11 cellular contexts compared by ENCODE assay signal in the genomic region with DNA sequence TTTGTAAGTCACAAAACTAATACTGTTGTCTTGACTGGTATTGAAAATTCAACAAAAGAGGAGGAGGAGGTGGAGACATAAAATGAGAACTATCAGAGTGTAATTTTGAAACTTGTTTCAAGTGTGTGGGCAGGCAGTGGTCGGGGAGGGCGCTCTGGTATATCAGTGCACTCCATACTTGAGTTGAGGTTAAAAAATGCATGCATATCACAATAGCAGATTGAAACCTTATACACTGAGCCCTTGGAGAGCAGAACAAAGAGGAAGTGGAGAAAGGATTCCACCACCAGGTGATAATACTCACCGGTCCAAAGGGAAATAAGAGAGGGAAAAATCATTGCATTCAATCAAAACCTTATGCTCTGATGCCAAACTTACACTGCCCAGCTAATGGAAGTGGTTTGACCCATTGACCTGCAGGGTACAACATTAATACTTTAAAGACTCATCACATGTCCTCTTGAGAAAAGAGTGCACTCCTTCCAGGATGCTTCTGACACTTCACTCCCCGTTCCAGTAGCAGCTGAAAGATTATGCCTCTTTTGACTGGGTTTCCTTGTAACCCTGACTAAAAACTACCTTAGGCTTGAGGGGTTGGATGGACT.
A peak's percentile ranks its signal among the peaks of the same experiment; 100 is the strongest.
DNase-seq lines count a peak whose midpoint lies in the region; ATAC-seq and FAIRE-seq lines count a peak whose summit lies in the region.
"Had no signal": no experiment of that assay in that cellular context is flagged by ENCODE, and none has a peak within 500 bp of the region (broad histone marks: within the 10 kb centered on the region; RNA-seq: fewer than 3 reads in every experiment).

No MANE protein-coding gene starts in this region.

- FAIRE-seq in HTR-8/SVneo (lab: Jason Lieb, UNC) = no peak
- FAIRE-seq: A204.1 had no signal

- peak; percentile 73 for ATAC-seq in HG02588 (IDR thresholded peaks at IDR 0.05; ENCODE audit: unreplicated experiment)

- peak; percentile 22 for DNase-seq in NCI-H748 (lab: John Stamatoyannopoulos, UW; ENCODE audit: unreplicated experiment)
- no peak for DNase-seq in NCI-H748 treated with DMSO at 0.1 percent for 48 hours (lab: John Stamatoyannopoulos, UW)
- peak; percentile 55 for DNase-seq in RPMI8226
- DNase-seq in stimulated activated CD4-positive, alpha-beta T cell treated with anti-CD3 and anti-CD28 coated beads, Interleukin-4, amount 100 ng/mL, for 24 hours = peak; percentile 29
- DNase-seq in iPS-NIHi11 (ENCODE audit: low spot score) = no peak
- no peak for DNase-seq in Ammon's horn (ENCODE audit: low spot score)
- DNase-seq in HTR-8/SVneo (ENCODE audit: insufficient read length, low spot score) = no peak
- DNase-seq: aorta, midbrain had no signal

Comparison
In these comparisons a context has a peak if more than half of its experiments do, and no peak if none do; other contexts are left out.
1. DNase-seq: peak in NCI-H748 (single experiment), RPMI8226 (single experiment) and stimulated activated CD4-positive, alpha-beta T cell treated with anti-CD3 and anti-CD28 coated beads, Interleukin-4, amount 100 ng/mL, for 24 hours (single experiment); none in NCI-H748 treated with DMSO at 0.1 percent for 48 hours (single experiment), iPS-NIHi11 (single experiment), Ammon's horn (single experiment) and HTR-8/SVneo (single experiment).